ENCODE assay signal across 9 cellular contexts in genomic region chr19:47020992-47021496, GRCh38. TPM values are rescaled to one million over a fixed set of nuclear protein-coding genes. Genes with fewer than 3 reads are reported as not detected.
A peak's percentile ranks its signal among the peaks of the same experiment; 100 is the strongest.
DNase-seq lines count a peak whose midpoint lies in the region; ATAC-seq, FAIRE-seq and TF ChIP-seq lines count a peak whose summit lies in the region.
"Had no signal": no experiment of that assay in that cellular context is flagged by ENCODE, and none has a peak within 500 bp of the region (broad histone marks: within the 10 kb centered on the region; RNA-seq: fewer than 3 reads in every experiment).

No MANE protein-coding gene starts in this region.

- CTCF ChIA-PET in A673 (lab: Charles Lee) (interaction anchor here (0.5 to 2.5 kb wide), 3 partner anchors 8 to 253 kb away, joined by 3 to 7 read pairs (median 7); no protein-coding TSS in a partner anchor), GM12878 (lab: Yijun Ruan, JAX) (no interaction called here)

- H3K27ac ChIP-seq in A673 (ENCODE audit: low read depth, low read length, poor library complexity, severe bottlenecking) (no peak overlapping the region), GM12878 (ENCODE audit: control insufficient read depth, insufficient read depth) (no peak overlapping the region)

- peak overlapping the region; percentile 25 for H3K4me2 ChIP-seq in GM12878 (ENCODE audit: control insufficient read depth, insufficient read depth)

- WGBS in GM12878 (ENCODE audit: insufficient coverage, insufficient replicate concordance, low lambda C conversion rate, missing lambda C conversion rate), result 5% methylated on average over 27 of the region's 37 CpGs

- BruUV-seq in A673 (replicated peaks; lab: Mats Ljungman, UMichigan), result no TSS peak
- no TSS peak for BruUV-seq in GM12878 (replicated peaks; lab: Mats Ljungman, UMichigan)

- TF ChIP-seq POLR2A in GM12878 (IDR thresholded peaks at IDR 0.05; ENCODE audit: low read depth, low read length), result no peak

- TF ChIP-seq RAD21 in GM12878 (IDR thresholded peaks at IDR 0.05; ENCODE audit: insufficient read depth, low read depth, low read length), result no peak

- RAD21 ChIA-PET in GM12878 (lab: Charles Lee; ENCODE audit: unreplicated experiment), result no interaction called here

- SMC1A ChIA-PET in GM12878 (lab: Charles Lee; ENCODE audit: uncharacterized antibody, unreplicated experiment), result no interaction called here

- no peaks in the 10 kb centered on the region for H3K79me2 ChIP-seq in GM12878 (ENCODE audit: control insufficient read depth, insufficient read depth, low read length)

- H3K9ac ChIP-seq in GM12878 (ENCODE audit: control insufficient read depth, insufficient read depth, low read length), result no peak overlapping the region

- POLR2A ChIA-PET in A673 (lab: Charles Lee; ENCODE audit: low non-redundant PET), result no interaction called here
- POLR2A ChIA-PET in GM12878 (lab: Charles Lee), result no interaction called here

- no peaks in the 10 kb centered on the region for H3K9me3 ChIP-seq in A673 (ENCODE audit: low read depth, low read length, poor library complexity, severe bottlenecking)
- no peaks in the 10 kb centered on the region for H3K9me3 ChIP-seq in HAP-1
- no peaks in the 10 kb centered on the region for H3K9me3 ChIP-seq in GM12878 (replicated peaks; ENCODE audit: control insufficient read depth, insufficient read depth, low read length)

- ATAC-seq in GM12878 (peak; percentile 44; the same call in 2 of the 3 replicates), left colon (peak; percentile 41), GM21576 (IDR thresholded peaks at IDR 0.05; ENCODE audit: unreplicated experiment) (no peak), sciatic nerve (no peak), HG02840 (IDR thresholded peaks at IDR 0.05; ENCODE audit: low FRiP score, unreplicated experiment) (no peak)

- TF ChIP-seq EP300 in GM12878 (IDR thresholded peaks at IDR 0.05; ENCODE audit: borderline replicate concordance in 1 of 2, control insufficient read depth in 1 of 2, low read depth in 2 of 2, low read length in 2 of 2), result no peak

- H3K27me3 ChIP-seq in A673 (replicated peaks; ENCODE audit: insufficient read depth, low read depth, low read length, poor library complexity) (peaks cover 36% of the 10 kb centered on the region), HAP-1 (ENCODE audit: low read depth) (no peaks in the 10 kb centered on the region), GM12878 (replicated peaks in 1 of 2; ENCODE audit: control insufficient read depth in 2 of 2, insufficient read depth in 2 of 2, low read length in 1 of 2) (peaks cover 11 to 28% of the 10 kb centered on the region in 2 experiments)

- peaks cover 3% of the 10 kb centered on the region; the same call in 1 of the 2 replicates for H4K20me1 ChIP-seq in GM12878 (ENCODE audit: control insufficient read depth, insufficient read depth)

- DNase-seq in A673 (ENCODE audit: low spot score), result no peak
- peak in 1 of 2 experiments; percentile 51 for DNase-seq in HAP-1 (ENCODE audit: low spot score in 2 of 2)
- DNase-seq in GM12878 (ENCODE audit: low read depth, low spot score), result no peak
- DNase-seq in left colon, result no peak
- no peak for DNase-seq in NCI-H2227 (lab: John Stamatoyannopoulos, UW; ENCODE audit: unreplicated experiment)
- no peak for DNase-seq in sciatic nerve (ENCODE audit: low spot score)

- peak overlapping the region; percentile 44 for H3K4me3 ChIP-seq in A673 (ENCODE audit: low read depth, low read length, poor library complexity, severe bottlenecking)
- peak overlapping the region; percentile 57 for H3K4me3 ChIP-seq in HAP-1
- H3K4me3 ChIP-seq in GM12878, result no peak overlapping the region

- H3K36me3 ChIP-seq in A673 (ENCODE audit: insufficient read depth, low read length, poor library complexity, severe bottlenecking), result no peaks in the 10 kb centered on the region
- H3K36me3 ChIP-seq in HAP-1 (replicated peaks), result no peaks in the 10 kb centered on the region; the same call in 1 of the 2 replicates
- H3K36me3 ChIP-seq in GM12878 (ENCODE audit: control insufficient read depth in 2 of 2, insufficient read depth in 2 of 2, low read length in 1 of 2), result no peaks in the 10 kb centered on the region

- H3K4me1 ChIP-seq in A673 (ENCODE audit: insufficient read depth, low read length, poor library complexity, severe bottlenecking) (peaks cover 32% of the 10 kb centered on the region), HAP-1 (peaks cover 13% of the 10 kb centered on the region), GM12878 (ENCODE audit: control insufficient read depth, insufficient read depth, low read length) (no peaks in the 10 kb centered on the region)

- intact Hi-C loops in A673 (cut with micrococcal nuclease; ENCODE audit: unreplicated experiment), result no loop called here
- intact Hi-C loops in GM12878 (cut with micrococcal nuclease; ENCODE audit: unreplicated experiment), result no loop called here
- intact Hi-C loops in left colon (cut with DNase I, micrococcal nuclease), result no loop called here
- intact Hi-C loops in sciatic nerve (cut with DNase I), result no loop called here

- in situ Hi-C loops in HAP-1 (cut with MboI; ENCODE audit: low sequenced_read_pairs), result no loop called here
- in situ Hi-C loops in GM12878 (cut with MboI), result no loop called here

- H2AFZ ChIP-seq in GM12878 (ENCODE audit: control insufficient read depth, low read depth, low read length), result no peak overlapping the region

- TF ChIP-seq CTCF in A673 (conservative IDR thresholded peaks at IDR 0.05; ENCODE audit: low read depth, low read length) (no peak), GM12878 (IDR thresholded peaks at IDR 0.05 in 2 of 3, conservative IDR thresholded peaks at IDR 0.05 in 1 of 3; ENCODE audit: control insufficient read depth in 2 of 3, extremely low read depth in 1 of 3, insufficient read depth in 1 of 3, low read depth in 3 of 3, low read length in 3 of 3) (no peak)

- FAIRE-seq in GM12878 (lab: Jason Lieb, UNC), result no peak

TF ChIP-seq in GM12878, 131 proteins besides CTCF, POLR2A, EP300 and RAD21 (continues in another document):
- TF ChIP-seq NRF1 (conservative IDR thresholded peaks at IDR 0.05; ENCODE audit: low read depth, low read length) (no peak), USF2 (IDR thresholded peaks at IDR 0.05; ENCODE audit: borderline replicate concordance, low read depth, low read length) (no peak), SREBF1 (IDR thresholded peaks at IDR 0.05; ENCODE audit: low read length) (no peak), KDM1A (IDR thresholded peaks at IDR 0.05; ENCODE audit: borderline replicate concordance) (no peak), STAT1 (conservative IDR thresholded peaks at IDR 0.05) (no peak), ZSCAN29 (IDR thresholded peaks at IDR 0.05) (no peak)

RNA-seq across cellular contexts. Expression of gene NPAS1, which starts 1.4 kb away (rescaled TPM):
- 2.1 and 2.4 TPM in 2 replicates for total RNA-seq in A673 (2021)
- total RNA-seq in GM12878 (2013; cell fraction: nucleolus; rRNA removed), result 0.78 TPM in 1 of 2 replicates, not detected in the other
- 0.17 TPM in 1 of 2 replicates, not detected in the other for total RNA-seq in GM12878 (2014; rRNA removed)
- total RNA-seq in GM12878 (2014; rRNA removed; fragmentation: Illumina TruSeq; extraction: Trizol), result not detected in 2 replicates
- 0.45 and 0.72 TPM in 2 replicates for total RNA-seq in GM12878 (2021)
- 0.28 TPM for polyA plus RNA-seq in GM12878 (2011; ENCODE audit: low read depth)
- polyA plus RNA-seq in GM12878 (2011; rRNA removed), result 0.14 TPM in 1 of 2 replicates, not detected in the other
- polyA plus RNA-seq in GM12878 (2011; cell fraction: cytosol; rRNA removed), result 0.42 and 1.7 TPM in 2 replicates
- polyA plus RNA-seq in GM12878 (2011; cell fraction: nucleus; rRNA removed), result 0.96 and 1.0 TPM in 2 replicates
- 0.65 and 1.4 TPM in 2 replicates for polyA plus RNA-seq in GM12878 (2012)
- 0.18 TPM in 1 of 2 replicates, not detected in the other for polyA plus RNA-seq in GM12878 (2014; fragmentation: Illumina TruSeq; extraction: Trizol)
- not detected for polyA plus RNA-seq in GM12878 (2014; fragmentation: Nextera tagmentation; extraction: Ambion mirVana)
- polyA plus RNA-seq in GM12878 (2014; rRNA removed), result 0.51 and 0.88 TPM in 2 replicates
- under 1 TPM; 0.28 to 0.49 TPM for polyA plus RNA-seq in GM12878 (2016; fragmentation: Nextera tagmentation; extraction: Ambion mirVana)
- 0.31 TPM in 1 of 2 replicates, not detected in the other for polyA minus RNA-seq in GM12878 (2011; rRNA and poly(A)+ RNA removed)
- polyA minus RNA-seq in GM12878 (2011; cell fraction: cytosol; rRNA and poly(A)+ RNA removed), result not detected in 2 replicates
- polyA minus RNA-seq in GM12878 (2011; cell fraction: nucleus; rRNA and poly(A)+ RNA removed), result not detected in 2 replicates
- total RNA-seq in left colon, result 1 to 10 TPM in 1 of 2 donors, under 1 TPM in 1; 0.37 to 1.6 TPM
- total RNA-seq in sciatic nerve, result 0.89 TPM
- total RNA-seq: Daoy had no signal

RNA-seq across cellular contexts. Expression of gene TMEM160, which starts 27.4 kb away (rescaled TPM):
- total RNA-seq in A673 (2021) (30.1 and 41.8 TPM in 2 replicates), GM12878 (2014; rRNA removed) (77.3 and 83.3 TPM in 2 replicates), GM12878 (2014; rRNA removed; fragmentation: Illumina TruSeq; extraction: Trizol) (2.0 and 2.4 TPM in 2 replicates), GM12878 (2021) (61.8 and 63.4 TPM in 2 replicates), left colon (10 to 100 TPM; 27.6 to 33.1 TPM), sciatic nerve (19.3 TPM)
- total RNA-seq in GM12878 (2013; cell fraction: nucleolus; rRNA removed), result 1.7 and 2.8 TPM in 2 replicates
- polyA plus RNA-seq in GM12878 (2011; ENCODE audit: low read depth), result 3.7 TPM
- polyA plus RNA-seq in GM12878 (2011; rRNA removed) (4.2 and 15.2 TPM in 2 replicates), GM12878 (2014; fragmentation: Illumina TruSeq; extraction: Trizol) (0.21 TPM in 1 of 2 replicates, not detected in the other), GM12878 (2014; fragmentation: Nextera tagmentation; extraction: Ambion mirVana) (under 1 TPM in 1 of 2 experiments, not detected in 1; 0.71 TPM), GM12878 (2014; rRNA removed) (78.5 and 94.8 TPM in 2 replicates), GM12878 (2016; fragmentation: Nextera tagmentation; extraction: Ambion mirVana) (100 to 1,000 TPM; 138 to 147 TPM)
- 47.8 and 76.9 TPM in 2 replicates for polyA plus RNA-seq in GM12878 (2011; cell fraction: cytosol; rRNA removed)
- polyA plus RNA-seq in GM12878 (2011; cell fraction: nucleus; rRNA removed), result 28.3 and 29.1 TPM in 2 replicates
- polyA plus RNA-seq in GM12878 (2012), result 27.5 and 29.0 TPM in 2 replicates
- 2.4 and 3.6 TPM in 2 replicates for polyA minus RNA-seq in GM12878 (2011; rRNA and poly(A)+ RNA removed)
- polyA minus RNA-seq in GM12878 (2011; cell fraction: cytosol; rRNA and poly(A)+ RNA removed), result 8.8 and 9.9 TPM in 2 replicates
- polyA minus RNA-seq in GM12878 (2011; cell fraction: nucleus; rRNA and poly(A)+ RNA removed), result 4.5 and 10.5 TPM in 2 replicates

Comparison
In these comparisons a context has a peak if more than half of its experiments do, and no peak if none do; other contexts are left out.
1. ATAC-seq: peak in GM12878 (single experiment) and left colon (single experiment); none in GM21576 (single experiment), sciatic nerve (single experiment) and HG02840 (single experiment).